In genomic region chr19:18776288-18776594, GRCh38 we compare ENCODE assay signal across 19 cellular contexts. TPM values are rescaled to one million over a fixed set of nuclear protein-coding genes. Genes with fewer than 3 reads are reported as not detected.
DNase-seq lines count a peak whose midpoint lies in the region; ATAC-seq and TF ChIP-seq lines count a peak whose summit lies in the region.
"Had no signal": no experiment of that assay in that cellular context is flagged by ENCODE, and none has a peak within 500 bp of the region (broad histone marks: within the 10 kb centered on the region; RNA-seq: fewer than 3 reads in every experiment).

No MANE protein-coding gene starts in this region.

- CTCF ChIA-PET in MCF 10A (lab: Yijun Ruan, JAX): interaction anchor here (1.4 kb wide), 1 partner anchor 70 kb away, joined by 4 read pairs; no protein-coding TSS in a partner anchor

- no peaks in the 10 kb centered on the region for H3K9me3 Mint-ChIP-seq in MCF 10A (ENCODE audit: unreplicated experiment)
- H3K9me3 Mint-ChIP-seq: immature natural killer cell had no signal

- POLR2A ChIA-PET in MCF 10A (lab: Yijun Ruan, JAX): no interaction called here

- no peaks in the 10 kb centered on the region for H3K27me3 ChIP-seq in breast epithelium
- H3K27me3 ChIP-seq in RWPE2 (ENCODE audit: insufficient read depth, poor library complexity, severe bottlenecking): no peaks in the 10 kb centered on the region
- no peaks in the 10 kb centered on the region for H3K27me3 ChIP-seq in skeletal muscle satellite cell (ENCODE audit: control insufficient read depth, insufficient read depth, low read length)
- H3K27me3 ChIP-seq: tibial nerve had no signal

- no peaks in the 10 kb centered on the region for H3K9me3 ChIP-seq in breast epithelium
- H3K9me3 ChIP-seq in RWPE2 (ENCODE audit: severe bottlenecking): no peaks in the 10 kb centered on the region
- no peaks in the 10 kb centered on the region for H3K9me3 ChIP-seq in skeletal muscle satellite cell (replicated peaks; ENCODE audit: low read length)
- H3K9me3 ChIP-seq: sigmoid colon, tibial nerve had no signal

- H3K4me1 Mint-ChIP-seq in MCF 10A (ENCODE audit: insufficient read depth, unreplicated experiment): peaks cover 16% of the 10 kb centered on the region
- H3K4me1 Mint-ChIP-seq: immature natural killer cell had no signal

- H3K36me3 Mint-ChIP-seq in MCF 10A (ENCODE audit: insufficient read depth, unreplicated experiment): peaks cover 5% of the 10 kb centered on the region
- H3K36me3 Mint-ChIP-seq: immature natural killer cell had no signal

- intact Hi-C loops in MCF 10A (cut with micrococcal nuclease) (no loop called here), breast epithelium (cut with DNase I; ENCODE audit: low total_unique reads) (loop anchor here (5.0 kb wide), 1 partner anchor 739 kb away; no protein-coding TSS in a partner anchor)

- H3K4me3 Mint-ChIP-seq in MCF 10A (ENCODE audit: unreplicated experiment): no peak overlapping the region
- H3K4me3 Mint-ChIP-seq: immature natural killer cell had no signal

- no TSS peak for BruUV-seq in MCF 10A (replicated peaks; lab: Mats Ljungman, UMichigan)

- TF ChIP-seq CTCF in MCF 10A (IDR thresholded peaks at IDR 0.05; ENCODE audit: unreplicated experiment) (peak; percentile 9), breast epithelium (IDR thresholded peaks at IDR 0.05) (no peak), RWPE2 (IDR thresholded peaks at IDR 0.05; ENCODE audit: poor library complexity, severe bottlenecking) (peak; percentile 62)

- H3K27ac Mint-ChIP-seq in MCF 10A (ENCODE audit: low read depth, unreplicated experiment): no peak overlapping the region
- H3K27ac Mint-ChIP-seq: immature natural killer cell had no signal

- TF ChIP-seq POLR2A in breast epithelium (IDR thresholded peaks at IDR 0.05): no peak

- H3K9ac ChIP-seq in skeletal muscle satellite cell (ENCODE audit: low read depth, low read length): peak overlapping the region; percentile 0

- peak; percentile 72 for DNase-seq in MCF 10A (ENCODE audit: unreplicated experiment)
- no peak for DNase-seq in breast epithelium (ENCODE audit: low spot score in 2 of 2)
- no peak for DNase-seq in RWPE2 (ENCODE audit: low spot score)
- peak; percentile 49 for DNase-seq in fibroblast of peridontal ligament (ENCODE audit: extremely low read depth)
- no peak for DNase-seq in NCI-H146 (lab: John Stamatoyannopoulos, UW)
- DNase-seq in COR-L47 (lab: John Stamatoyannopoulos, UW): no peak
- no peak for DNase-seq in activated CD4-positive, alpha-beta T cell treated with anti-CD3 and anti-CD28 coated beads for 4 hours
- DNase-seq: activated CD8-positive, alpha-beta memory T cell treated with anti-CD3 and anti-CD28 coated beads, Interleukin-2, amount 50 U/mL, for 4 hours; AML-193; anterior cingulate cortex; GF-D8; immature natural killer cell; MV-4-11; SHP77 treated with DMSO at 0.1 percent for 48 hours; sigmoid colon had no signal

- no peak overlapping the region for H3K4me3 ChIP-seq in breast epithelium
- H3K4me3 ChIP-seq in RWPE2 (ENCODE audit: severe bottlenecking): no peak overlapping the region
- H3K4me3 ChIP-seq in skeletal muscle satellite cell (ENCODE audit: low read length): peak overlapping the region; percentile 43
- H3K4me3 ChIP-seq: sigmoid colon, tibial nerve had no signal

- peak overlapping the region; percentile 75 for H3K4me2 ChIP-seq in skeletal muscle satellite cell (ENCODE audit: low read length)

- ATAC-seq in RWPE2 (ENCODE audit: low read depth): peak; percentile 70

- H3K4me1 ChIP-seq in breast epithelium: no peaks in the 10 kb centered on the region
- H3K4me1 ChIP-seq in RWPE2 (ENCODE audit: insufficient read depth, poor library complexity, severe bottlenecking): peaks cover 4% of the 10 kb centered on the region
- peaks cover 15% of the 10 kb centered on the region for H3K4me1 ChIP-seq in skeletal muscle satellite cell (ENCODE audit: control insufficient read depth, insufficient read depth, low read length)

- H3K27ac ChIP-seq in breast epithelium (no peak overlapping the region), RWPE2 (ENCODE audit: poor library complexity, severe bottlenecking) (no peak overlapping the region)
- H3K27ac ChIP-seq: sigmoid colon, tibial nerve had no signal

- H3K27me3 Mint-ChIP-seq in MCF 10A (ENCODE audit: insufficient read depth, unreplicated experiment): no peaks in the 10 kb centered on the region

- H3K36me3 ChIP-seq in breast epithelium (no peaks in the 10 kb centered on the region), RWPE2 (ENCODE audit: low read depth) (no peaks in the 10 kb centered on the region), skeletal muscle satellite cell (ENCODE audit: insufficient read depth, low read length) (no peaks in the 10 kb centered on the region)

RNA-seq across cellular contexts. Expression of gene COMP, which starts 14.9 kb away (rescaled TPM):
- total RNA-seq in MCF 10A (2022): not detected in 2 replicates
- total RNA-seq in breast epithelium: 1 to 10 TPM; 1.0 to 4.9 (median 2.2) TPM
- total RNA-seq in skeletal muscle satellite cell (2012; rRNA removed): 0.25 and 2.4 TPM in 2 replicates
- total RNA-seq: myocyte, NCI-H460 had no signal

RNA-seq across cellular contexts. Expression of gene UPF1, which starts 55.5 kb away (rescaled TPM):
- total RNA-seq in MCF 10A (2022): 79.8 and 85.0 TPM in 2 replicates
- total RNA-seq in breast epithelium: 10 to 100 TPM; 59.8 to 83.6 (median 75.2) TPM
- total RNA-seq in skeletal muscle satellite cell (2012; rRNA removed): 63.9 and 74.5 TPM in 2 replicates

Comparison
In these comparisons a context has a peak if more than half of its experiments do, and no peak if none do; other contexts are left out.
1. DNase-seq: peak in MCF 10A (single experiment) and fibroblast of peridontal ligament (single experiment); none in breast epithelium (0 of 2), RWPE2 (single experiment), NCI-H146 (single experiment), COR-L47 (single experiment) and activated CD4-positive, alpha-beta T cell treated with anti-CD3 and anti-CD28 coated beads for 4 hours (0 of 2).
2. CTCF ChIP-seq: peak in MCF 10A (single experiment) and RWPE2 (single experiment); none in breast epithelium (0 of 3).